ENCODE assay signal across 3 cellular contexts in the genomic region with DNA sequence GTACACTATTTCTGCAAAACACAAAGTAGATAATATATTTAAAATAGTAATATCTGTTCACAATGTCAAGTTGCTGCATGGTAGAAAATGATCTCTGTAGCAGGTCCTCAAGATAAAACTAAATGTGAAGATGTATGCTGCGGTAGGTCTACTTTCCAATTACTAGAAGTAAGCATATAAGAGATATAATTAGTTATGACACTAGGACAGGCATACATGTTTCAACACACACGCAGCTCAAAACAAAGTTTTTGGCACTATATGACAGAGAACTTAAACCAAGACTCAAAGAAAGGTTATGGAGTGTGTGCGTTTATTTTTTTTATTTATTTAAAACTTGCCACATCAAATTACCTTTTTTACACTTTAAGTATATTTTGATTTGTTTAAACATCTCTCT.
"Had no signal": no experiment of that assay in that cellular context is flagged by ENCODE, and none has a peak within 500 bp of the region (broad histone marks: within the 10 kb centered on the region; RNA-seq: fewer than 3 reads in every experiment).

No MANE protein-coding gene starts in this region.

- DNase-seq: GDM1, GF-D8 had no signal

- ATAC-seq: GM12878 had no signal

- H3K4me3 ChIP-seq: GM12878 had no signal
